19 cellular contexts compared by ENCODE assay signal in genomic region chr11:94457118-94458029, GRCh38. TPM values are rescaled to one million over a fixed set of nuclear protein-coding genes. Genes with fewer than 3 reads are reported as not detected.
DNase-seq lines count a peak whose midpoint lies in the region; ATAC-seq, FAIRE-seq and TF ChIP-seq lines count a peak whose summit lies in the region.
"Had no signal": no experiment of that assay in that cellular context is flagged by ENCODE, and none has a peak within 500 bp of the region (broad histone marks: within the 10 kb centered on the region; RNA-seq: fewer than 3 reads in every experiment).

No MANE protein-coding gene starts in this region.

- H3K36me3 ChIP-seq in HCT116 (ENCODE audit: control insufficient read depth in 1 of 2, insufficient read depth in 2 of 2, low read length in 2 of 2) (0 out of 4 replicates have a peak, but pooled peaks cover 2 to 12% of the 10 kb centered on the region in 2 experiments), left lung (peaks cover 0 to 39% of the 10 kb centered on the region in 2 donors)

- TF ChIP-seq POLR2A in GM12892 (IDR thresholded peaks at IDR 0.05; ENCODE audit: low read depth, low read length) (no peak), HCT116 (IDR thresholded peaks at IDR 0.05; ENCODE audit: borderline replicate concordance, extremely low read depth, insufficient read depth, insufficient read length) (no peak)

- no peak overlapping the region for H3K4me3 Mint-ChIP-seq in activated T-helper 17 cell treated with anti-CD3 and anti-CD28 coated beads, Interleukin-2, amount 50 U/mL, for 72 hours
- H3K4me3 Mint-ChIP-seq in mesothelial cell of epicardium: no peak overlapping the region
- H3K4me3 Mint-ChIP-seq: stimulated activated naive CD8-positive, alpha-beta T cell treated with anti-CD3 and anti-CD28 coated beads, Interleukin-15, amount 100 ng/mL, for 72 hours had no signal

- H3K27me3 ChIP-seq in HCT116 (ENCODE audit: insufficient read depth, low read length): no peaks in the 10 kb centered on the region
- H3K27me3 ChIP-seq in left lung: no peaks in the 10 kb centered on the region
- H3K27me3 ChIP-seq: gastroesophageal sphincter had no signal

- RAD21 ChIA-PET in HCT116 (lab: Charles Lee; ENCODE audit: low non-redundant PET in 1 of 2, low total read pairs in 2 of 2, uncharacterized antibody in 2 of 2, unreplicated experiment in 2 of 2): no interaction called here

- FAIRE-seq in GM12892 (lab: Jason Lieb, UNC): peak; percentile 79
- FAIRE-seq: keratinocyte had no signal

- no peak overlapping the region for H2AFZ ChIP-seq in HCT116 (ENCODE audit: low read depth, low read length, poor library complexity, severe bottlenecking)

- H3K9me2 ChIP-seq in HCT116 (ENCODE audit: insufficient read depth): no peaks in the 10 kb centered on the region
- H3K9me2 ChIP-seq: SK-N-SH had no signal

- no peaks in the 10 kb centered on the region for H3K9me3 Mint-ChIP-seq in activated T-helper 17 cell treated with anti-CD3 and anti-CD28 coated beads, Interleukin-2, amount 50 U/mL, for 72 hours
- peaks cover 8% of the 10 kb centered on the region for H3K9me3 Mint-ChIP-seq in mesothelial cell of epicardium
- H3K9me3 Mint-ChIP-seq: stimulated activated naive CD8-positive, alpha-beta T cell treated with anti-CD3 and anti-CD28 coated beads, Interleukin-15, amount 100 ng/mL, for 72 hours had no signal

- no peak for ATAC-seq in HCT116
- ATAC-seq in activated T-helper 17 cell treated with anti-CD3 and anti-CD28 coated beads, Interleukin-2, amount 50 U/mL, for 72 hours (replicated peaks): no peak
- no peak for ATAC-seq in left lung
- ATAC-seq: gastroesophageal sphincter; stimulated activated naive CD8-positive, alpha-beta T cell treated with anti-CD3 and anti-CD28 coated beads, Interleukin-15, amount 100 ng/mL, for 72 hours had no signal

- no peaks in the 10 kb centered on the region for H3K4me1 Mint-ChIP-seq in activated T-helper 17 cell treated with anti-CD3 and anti-CD28 coated beads, Interleukin-2, amount 50 U/mL, for 72 hours
- peaks cover 14% of the 10 kb centered on the region for H3K4me1 Mint-ChIP-seq in mesothelial cell of epicardium
- H3K4me1 Mint-ChIP-seq: stimulated activated naive CD8-positive, alpha-beta T cell treated with anti-CD3 and anti-CD28 coated beads, Interleukin-15, amount 100 ng/mL, for 72 hours had no signal

- H3K9ac ChIP-seq in HCT116 (ENCODE audit: low read length): no peak overlapping the region
- H3K9ac ChIP-seq: KMS-11, SK-N-SH had no signal

- no TSS peak for BruUV-seq in HCT116 (replicated peaks; lab: Mats Ljungman, UMichigan)

- H3K27ac ChIP-seq in HCT116 (ENCODE audit: low read depth, low read length) (no peak overlapping the region), left lung (no peak overlapping the region)
- H3K27ac ChIP-seq: gastroesophageal sphincter, KMS-11 had no signal

- H4K20me1 ChIP-seq in HCT116 (ENCODE audit: insufficient read depth): no peaks in the 10 kb centered on the region

- no peak for TF ChIP-seq RAD21 in HCT116 (IDR thresholded peaks at IDR 0.05; ENCODE audit: low read depth)

- peak overlapping the region; percentile 10 for H3K27ac Mint-ChIP-seq in activated T-helper 17 cell treated with anti-CD3 and anti-CD28 coated beads, Interleukin-2, amount 50 U/mL, for 72 hours
- peak overlapping the region; percentile 3 for H3K27ac Mint-ChIP-seq in mesothelial cell of epicardium

- CTCF ChIA-PET in HCT116 (lab: Charles Lee): no interaction called here

- H3K4me1 ChIP-seq in HCT116 (ENCODE audit: control insufficient read depth in 1 of 2, insufficient read depth in 2 of 2, low read length in 2 of 2): peaks cover 2 to 22% of the 10 kb centered on the region in 2 experiments; a peak in 2 of 4 replicates
- no peaks in the 10 kb centered on the region for H3K4me1 ChIP-seq in left lung
- H3K4me1 ChIP-seq: gastroesophageal sphincter had no signal

- H3K4me2 ChIP-seq in HCT116 (ENCODE audit: low read length): no peak overlapping the region
- H3K4me2 ChIP-seq: KMS-11, SK-N-SH had no signal

- H3K27me3 Mint-ChIP-seq in activated T-helper 17 cell treated with anti-CD3 and anti-CD28 coated beads, Interleukin-2, amount 50 U/mL, for 72 hours: no peaks in the 10 kb centered on the region
- H3K27me3 Mint-ChIP-seq in mesothelial cell of epicardium (ENCODE audit: low read depth): no peaks in the 10 kb centered on the region
- H3K27me3 Mint-ChIP-seq: stimulated activated naive CD8-positive, alpha-beta T cell treated with anti-CD3 and anti-CD28 coated beads, Interleukin-15, amount 100 ng/mL, for 72 hours had no signal

- intact Hi-C loops in HCT116 (cut with micrococcal nuclease) (no loop called here), left lung (cut with DNase I) (no loop called here)

- TF ChIP-seq CTCF in HCT116 (IDR thresholded peaks at IDR 0.05 in 2 of 3, conservative IDR thresholded peaks at IDR 0.05 in 1 of 3; ENCODE audit: borderline replicate concordance in 1 of 3, insufficient read depth in 1 of 3, low read depth in 2 of 3, low read length in 2 of 3) (no peak), mesothelial cell of epicardium (IDR thresholded peaks at IDR 0.05; ENCODE audit: unreplicated experiment) (no peak), left lung (IDR thresholded peaks at IDR 0.05) (no peak)

- DNase-seq in GM12892 (ENCODE audit: insufficient read length) (no peak), HCT116 (ENCODE audit: low read depth, low spot score) (no peak), mesothelial cell of epicardium (ENCODE audit: low spot score in 2 of 2, unreplicated experiment in 2 of 2) (no peak), GM19240 (ENCODE audit: insufficient read length, low spot score) (no peak), NOMO-1 treated with DMSO at 0.1 percent for 48 hours (lab: John Stamatoyannopoulos, UW; ENCODE audit: unreplicated experiment) (no peak), left lung (no peak), NCI-H2227 treated with DMSO at 0.1 percent for 48 hours (lab: John Stamatoyannopoulos, UW) (no peak)
- DNase-seq: activated CD8-positive, alpha-beta memory T cell treated with anti-CD3 and anti-CD28 coated beads, Interleukin-2, amount 50 U/mL, for 48 hours; EL; NCI-H1694; SK-N-SH; stimulated activated CD4-positive, alpha-beta T cell treated with anti-CD3 and anti-CD28 coated beads, Interleukin-4, amount 100 ng/mL, for 4 hours; stimulated activated naive CD8-positive, alpha-beta T cell treated with anti-CD3 and anti-CD28 coated beads, Interleukin-15, amount 100 ng/mL, for 72 hours had no signal

- peaks cover 85% of the 10 kb centered on the region for H3K36me3 Mint-ChIP-seq in activated T-helper 17 cell treated with anti-CD3 and anti-CD28 coated beads, Interleukin-2, amount 50 U/mL, for 72 hours (ENCODE audit: low read depth)
- H3K36me3 Mint-ChIP-seq in mesothelial cell of epicardium: peaks cover 29% of the 10 kb centered on the region

- no peaks in the 10 kb centered on the region for H3K79me2 ChIP-seq in HCT116 (ENCODE audit: insufficient read depth, low read length)

- H3K9me3 ChIP-seq in HCT116 (ENCODE audit: control insufficient read depth in 1 of 2, insufficient read depth in 1 of 2, low read depth in 1 of 2, low read length in 2 of 2) (no peaks in the 10 kb centered on the region), left lung (no peaks in the 10 kb centered on the region)
- H3K9me3 ChIP-seq: gastroesophageal sphincter, SK-N-SH had no signal

- H3K4me3 ChIP-seq in HCT116 (replicated peaks in 1 of 2; ENCODE audit: low read depth in 1 of 2, low read length in 2 of 2) (no peak overlapping the region), left lung (no peak overlapping the region)
- H3K4me3 ChIP-seq: gastroesophageal sphincter had no signal

- POLR2A ChIA-PET in HCT116 (lab: Charles Lee): no interaction called here

TF ChIP-seq in HCT116, 20 proteins besides CTCF, POLR2A, EP300 and RAD21 (continues in another document):
- TF ChIP-seq JUND (IDR thresholded peaks at IDR 0.05) (no peak), ZNF274 (IDR thresholded peaks at IDR 0.05; ENCODE audit: low read depth, low read length) (no peak), ZBTB33 (IDR thresholded peaks at IDR 0.05; ENCODE audit: extremely low read depth, insufficient replicate concordance, low read length) (no peak)

RNA-seq across cellular contexts. Expression of gene MRE11, which starts 36.3 kb away (rescaled TPM):
- polyA plus RNA-seq in GM12892 (2012; ENCODE audit: missing spikeins): 27.2 TPM
- total RNA-seq in HCT116 (2021; ENCODE audit: unreplicated experiment) (20.6 TPM), mesothelial cell of epicardium (36.4 to 39.4 TPM (median 39.2 TPM) in 3 replicates), left lung (10 to 100 TPM; 15.5 to 20.8 TPM)
- 5.1 and 6.7 TPM in 2 replicates for polyA plus RNA-seq in HCT116 (2012)
- total RNA-seq in activated T-helper 17 cell treated with anti-CD3 and anti-CD28 coated beads, Interleukin-2, amount 50 U/mL, for 72 hours: 10 to 100 TPM; 51.1 to 51.9 TPM

RNA-seq across cellular contexts. Expression of gene ANKRD49, which starts 36.4 kb away (rescaled TPM):
- polyA plus RNA-seq in GM12892 (2012; ENCODE audit: missing spikeins): 28.6 TPM
- total RNA-seq in HCT116 (2021; ENCODE audit: unreplicated experiment): 8.2 TPM
- 3.1 and 4.2 TPM in 2 replicates for polyA plus RNA-seq in HCT116 (2012)
- total RNA-seq in activated T-helper 17 cell treated with anti-CD3 and anti-CD28 coated beads, Interleukin-2, amount 50 U/mL, for 72 hours: 10 to 100 TPM; 15.3 to 26.7 TPM
- total RNA-seq in mesothelial cell of epicardium: 16.6 to 18.9 TPM (median 16.6 TPM) in 3 replicates
- 10 to 100 TPM in 1 of 2 donors, 1 to 10 TPM in 1; 9.8 to 13.1 TPM for total RNA-seq in left lung

RNA-seq across cellular contexts. Expression of gene C11orf97, which starts 54.9 kb away (rescaled TPM):
- polyA plus RNA-seq in GM12892 (2012; ENCODE audit: missing spikeins): not detected
- total RNA-seq in HCT116 (2021; ENCODE audit: unreplicated experiment) (not detected), mesothelial cell of epicardium (not detected in 3 replicates), left lung (1 to 10 TPM in 1 of 2 donors, not detected in 1; 1.8 TPM)
- not detected in 2 replicates for polyA plus RNA-seq in HCT116 (2012)
- total RNA-seq in activated T-helper 17 cell treated with anti-CD3 and anti-CD28 coated beads, Interleukin-2, amount 50 U/mL, for 72 hours: not detected
- total RNA-seq: gastroesophageal sphincter, myocyte had no signal
- polyA plus RNA-seq: BJ, keratinocyte, SK-N-SH had no signal

RNA-seq across cellular contexts. Expression of gene GPR83, which starts 56.2 kb away (rescaled TPM):
- polyA plus RNA-seq in GM12892 (2012; ENCODE audit: missing spikeins): not detected
- total RNA-seq in HCT116 (2021; ENCODE audit: unreplicated experiment) (0.39 TPM), mesothelial cell of epicardium (0.09 to 0.18 TPM (median 0.11 TPM) in 3 replicates), left lung (under 1 TPM in 1 of 2 donors, not detected in 1; 0.08 TPM)
- polyA plus RNA-seq in HCT116 (2012): 0.12 and 0.15 TPM in 2 replicates
- total RNA-seq in activated T-helper 17 cell treated with anti-CD3 and anti-CD28 coated beads, Interleukin-2, amount 50 U/mL, for 72 hours: under 1 TPM; 0.11 to 0.30 TPM
- total RNA-seq: myocyte had no signal
